22 cellular contexts compared by ENCODE assay signal in genomic region chr22:25038239-25038638, GRCh38.
"Had no signal": no experiment of that assay in that cellular context is flagged by ENCODE, and none has a peak within 500 bp of the region (broad histone marks: within the 10 kb centered on the region; RNA-seq: fewer than 3 reads in every experiment).

No MANE protein-coding gene starts in this region.

- H3K4me3 ChIP-seq: MG63 had no signal

- H3K9me3 ChIP-seq: MG63, SK-N-SH had no signal

- DNase-seq: Karpas-422, KG1, MG63, NCI-H1092, NCI-H1105 treated with DMSO at 0.1 percent for 48 hours, NCI-H1417 treated with DMSO at 0.1 percent for 48 hours, NCI-H146, NCI-H1694 treated with DMSO at 0.1 percent for 48 hours, NCI-H1930, NCI-H2081, NCI-H2107, NCI-H226, NCI-H446, NCI-H510A, NCI-H524 treated with DMSO at 0.1 percent for 48 hours, NCI-H69, NCI-H774, RPMI8226, SHP77, SK-N-SH, SW 1271 had no signal

- H3K27ac ChIP-seq: HL-60 had no signal

- H3K27me3 ChIP-seq: MG63 had no signal
